18 cellular contexts compared by ENCODE assay signal in the genomic region with DNA sequence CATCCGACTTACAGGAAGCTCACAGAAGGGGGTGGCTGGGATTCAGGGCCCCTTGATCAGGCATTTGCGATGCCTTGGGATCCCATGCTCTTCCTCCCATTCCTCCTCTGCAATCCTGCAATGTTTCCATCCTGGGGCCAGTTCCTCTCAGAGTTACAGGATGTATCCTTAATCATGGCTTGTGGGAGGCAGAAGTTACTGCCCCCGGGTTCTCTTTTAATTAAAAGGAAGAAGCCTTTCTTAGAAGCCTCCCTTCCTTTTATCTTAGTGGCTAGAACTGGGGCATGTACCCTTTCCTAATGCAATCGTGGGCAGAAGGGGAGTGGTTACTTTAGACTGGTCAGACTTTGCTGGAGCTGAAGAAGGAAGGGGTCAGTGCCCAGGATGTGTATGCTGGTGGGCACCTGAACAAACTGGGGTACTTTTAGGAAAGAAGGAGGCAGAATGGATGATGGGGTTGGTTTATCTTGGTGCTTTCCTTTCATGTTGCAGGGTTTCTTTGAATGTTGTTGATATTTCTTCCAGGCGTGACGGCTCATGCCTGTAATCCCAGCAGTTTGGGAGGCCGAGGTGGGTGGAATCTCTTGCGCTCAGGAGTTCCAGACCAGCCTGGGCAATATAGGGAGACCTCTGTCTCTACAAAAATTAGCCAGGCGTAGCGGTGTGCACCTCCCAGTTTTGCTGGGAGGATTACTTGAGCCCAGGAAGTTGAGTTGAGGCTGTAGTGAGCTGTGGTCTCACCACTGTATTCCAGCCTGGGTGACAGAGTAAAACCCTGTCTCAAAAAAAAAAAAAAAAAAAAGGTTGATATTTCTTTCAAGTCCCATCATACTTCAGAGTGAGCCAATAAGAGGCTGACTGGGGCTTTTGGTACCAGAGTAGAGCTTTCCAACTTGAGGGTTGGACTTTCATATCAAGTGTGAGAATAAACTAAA. TPM values are rescaled to one million over a fixed set of nuclear protein-coding genes. Genes with fewer than 3 reads are reported as not detected.
A peak's percentile ranks its signal among the peaks of the same experiment; 100 is the strongest.
DNase-seq lines count a peak whose midpoint lies in the region; ATAC-seq and TF ChIP-seq lines count a peak whose summit lies in the region.
"Had no signal": no experiment of that assay in that cellular context is flagged by ENCODE, and none has a peak within 500 bp of the region (broad histone marks: within the 10 kb centered on the region; RNA-seq: fewer than 3 reads in every experiment).

No MANE protein-coding gene starts in this region.

- DNase-seq in SIG-M5 treated with dmso at 0.1 percent for 504 hours (lab: John Stamatoyannopoulos, UW; ENCODE audit: unreplicated experiment) (peak; percentile 43), SIG-M5 (lab: John Stamatoyannopoulos, UW) (no peak), Kasumi-1 (lab: John Stamatoyannopoulos, UW) (peak; percentile 19 to 36), amniotic epithelial cell (ENCODE audit: low read depth) (peak; percentile 47), progenitor cell of endocrine pancreas (ENCODE audit: low spot score, unreplicated experiment) (no peak), HEK293T (ENCODE audit: extremely low spot score) (no peak), NCI-H2171 (lab: John Stamatoyannopoulos, UW) (no peak)
- DNase-seq: activated naive CD4-positive, alpha-beta T cell treated with anti-CD3 and anti-CD28 coated beads, Interleukin-2, amount 10 ng/mL, durations not matched to agents 7 days and 5 days; brain microvascular endothelial cell; mesenchymal stem cell; NCI-H1930; NCI-H69; Peyer's patch; sigmoid colon; trophoblast cell had no signal

- no peaks in the 10 kb centered on the region for H3K4me1 Mint-ChIP-seq in progenitor cell of endocrine pancreas (ENCODE audit: low read depth)

- no peaks in the 10 kb centered on the region for H3K36me3 Mint-ChIP-seq in progenitor cell of endocrine pancreas (ENCODE audit: insufficient read depth)

- TF ChIP-seq CTCF in progenitor cell of endocrine pancreas (IDR thresholded peaks at IDR 0.05; ENCODE audit: unreplicated experiment): no peak

- no peaks in the 10 kb centered on the region for H3K27me3 Mint-ChIP-seq in progenitor cell of endocrine pancreas

- CTCF ChIA-PET in HEK293T (lab: Yijun Ruan, JAX): no interaction called here

- POLR2A ChIA-PET in HEK293T (lab: Yijun Ruan, JAX): no interaction called here

- no peaks in the 10 kb centered on the region for H3K9me3 Mint-ChIP-seq in progenitor cell of endocrine pancreas (ENCODE audit: low read depth)

- no peak overlapping the region for H3K4me3 Mint-ChIP-seq in progenitor cell of endocrine pancreas (ENCODE audit: low read depth)
- H3K4me3 Mint-ChIP-seq: activated naive CD4-positive, alpha-beta T cell treated with anti-CD3 and anti-CD28 coated beads, Interleukin-2, amount 10 ng/mL, durations not matched to agents 7 days and 5 days had no signal

- no peak for ATAC-seq in GM19395 (IDR thresholded peaks at IDR 0.05; ENCODE audit: unreplicated experiment)

- peak overlapping the region; percentile 1 for H3K27ac Mint-ChIP-seq in progenitor cell of endocrine pancreas
- H3K27ac Mint-ChIP-seq: activated naive CD4-positive, alpha-beta T cell treated with anti-CD3 and anti-CD28 coated beads, Interleukin-2, amount 10 ng/mL, durations not matched to agents 7 days and 5 days had no signal

TF ChIP-seq in HEK293T, 16 proteins besides CTCF, POLR2A, EP300 and RAD21:
- TF ChIP-seq ARNT (IDR thresholded peaks at IDR 0.05) (no peak), CTBP1 (IDR thresholded peaks at IDR 0.05; ENCODE audit: borderline replicate concordance) (no peak), ZNF384 (IDR thresholded peaks at IDR 0.05) (no peak), LEF1 (IDR thresholded peaks at IDR 0.05; ENCODE audit: borderline replicate concordance) (no peak), BHLHE40 (IDR thresholded peaks at IDR 0.05; ENCODE audit: borderline replicate concordance) (no peak), ELF4 (IDR thresholded peaks at IDR 0.05) (no peak), PKNOX1 (IDR thresholded peaks at IDR 0.05) (no peak), HDGF (IDR thresholded peaks at IDR 0.05; ENCODE audit: borderline replicate concordance) (no peak), FOXM1 (IDR thresholded peaks at IDR 0.05; ENCODE audit: borderline replicate concordance) (no peak)

RNA-seq across cellular contexts. Expression of gene SPN, which starts 13.2 kb away (rescaled TPM):
- 0.19 and 0.20 TPM in 2 replicates for total RNA-seq in progenitor cell of endocrine pancreas
- total RNA-seq: dermis microvascular lymphatic vessel endothelial cell, LHCN-M2 had no signal

RNA-seq across cellular contexts. Expression of gene QPRT, which starts 29.2 kb away (rescaled TPM):
- total RNA-seq in progenitor cell of endocrine pancreas: 106 and 115 TPM in 2 replicates

Comparison
In these comparisons a context has a peak if more than half of its experiments do, and no peak if none do; other contexts are left out.
1. DNase-seq: peak in SIG-M5 treated with dmso at 0.1 percent for 504 hours (single experiment), Kasumi-1 (2 of 2) and amniotic epithelial cell (single experiment); none in SIG-M5 (single experiment), progenitor cell of endocrine pancreas (single experiment), HEK293T (single experiment) and NCI-H2171 (single experiment).